Comparison of ENCODE assay signal across 8 cellular contexts in genomic region chr19:18110833-18111232, GRCh38. TPM values are rescaled to one million over a fixed set of nuclear protein-coding genes. Genes with fewer than 3 reads are reported as not detected.
A peak's percentile ranks its signal among the peaks of the same experiment; 100 is the strongest.
DNase-seq lines count a peak whose midpoint lies in the region; ATAC-seq, FAIRE-seq and TF ChIP-seq lines count a peak whose summit lies in the region.

No MANE protein-coding gene starts in this region.

- H3K4me3 ChIP-seq in NT2/D1 (ENCODE audit: insufficient read length, low read depth) (peak overlapping the region; percentile 70), H1 (ENCODE audit: extremely low read depth in 1 of 4, insufficient read depth in 2 of 4, low read depth in 3 of 4, low read length in 4 of 4) (peak overlapping the region; percentile 55 to 71 (median 62); a peak in 7 of 8 replicates)

- no peak overlapping the region for H2BK5ac ChIP-seq in H1 (ENCODE audit: low read depth, low read length)

- no peak overlapping the region for H3K4ac ChIP-seq in H1 (replicated peaks; ENCODE audit: insufficient read length, low read depth, low read length)

- H3K9me3 ChIP-seq in CD4-positive, alpha-beta T cell (ENCODE audit: control insufficient read depth, low read length), result no peaks in the 10 kb centered on the region
- H3K9me3 ChIP-seq in NT2/D1 (ENCODE audit: insufficient read depth, low read length) (no peaks in the 10 kb centered on the region), H1 (ENCODE audit: insufficient read depth in 2 of 2, low read depth in 1 of 2, low read length in 1 of 2) (no peaks in the 10 kb centered on the region)

- no peak overlapping the region for H4K91ac ChIP-seq in H1 (replicated peaks; ENCODE audit: insufficient read length, low read length)

- H3K4me3 Mint-ChIP-seq in CD4-positive, alpha-beta T cell, result peak overlapping the region; percentile 56
- H3K4me3 Mint-ChIP-seq in nephron, result peak overlapping the region; percentile 63 to 74 (median 74)

- no peak overlapping the region for H4K5ac ChIP-seq in H1 (ENCODE audit: insufficient read length, low read depth, low read length)

- no peak for TF ChIP-seq EP300 in H1 (IDR thresholded peaks at IDR 0.05; ENCODE audit: borderline replicate concordance in 1 of 2, low read depth in 2 of 2, low read length in 2 of 2)

- no peak overlapping the region for H2BK120ac ChIP-seq in H1 (replicated peaks; ENCODE audit: low read depth, low read length)

- no peaks in the 10 kb centered on the region for H3K9me3 Mint-ChIP-seq in CD4-positive, alpha-beta T cell
- H3K9me3 Mint-ChIP-seq in nephron, result no peaks in the 10 kb centered on the region

- TF ChIP-seq CTCF in CD4-positive, alpha-beta T cell (IDR thresholded peaks at IDR 0.05), result no peak
- TF ChIP-seq CTCF in H1 (IDR thresholded peaks at IDR 0.05; ENCODE audit: control extremely low read depth in 1 of 3, insufficient read depth in 1 of 3, low read depth in 1 of 3, low read length in 3 of 3) (no peak), nephron (IDR thresholded peaks at IDR 0.05; ENCODE audit: unreplicated experiment in 3 of 3) (no peak)

- H3K79me1 ChIP-seq in H1 (ENCODE audit: low read depth, low read length), result no peaks in the 10 kb centered on the region

- H3K4me1 Mint-ChIP-seq in CD4-positive, alpha-beta T cell (ENCODE audit: low read depth), result peaks cover 26% of the 10 kb centered on the region
- H3K4me1 Mint-ChIP-seq in nephron, result peaks cover 7% of the 10 kb centered on the region

- ATAC-seq in CD4-positive, alpha-beta T cell (ENCODE audit: poor library complexity), result no peak
- ATAC-seq in GM21360 (IDR thresholded peaks at IDR 0.05; ENCODE audit: unreplicated experiment), result no peak

- CTCF ChIA-PET in CD4-positive, alpha-beta T cell (lab: Charles Lee), result interaction anchor here (1.3 to 2.3 kb wide), 3 partner anchors 42 to 57 kb away, joined by 5 to 8 read pairs (median 6); partner anchors contain the start of gene PIK3R2
- CTCF ChIA-PET in H1 (lab: Charles Lee; ENCODE audit: partially characterized antibody), result interaction anchor here (0.7 to 5.1 kb wide), 17 partner anchors 9 to 420 kb away, joined by 3 to 29 read pairs (median 3); partner anchors contain the start of gene PIK3R2

- no peak overlapping the region for H3K23ac ChIP-seq in H1 (ENCODE audit: insufficient read length)

- no peak overlapping the region for H2AFZ ChIP-seq in H1 (ENCODE audit: low read length)

- H3K36me3 ChIP-seq in NT2/D1 (ENCODE audit: insufficient read depth, insufficient read length, low read length) (no peaks in the 10 kb centered on the region), H1 (ENCODE audit: control insufficient read depth in 2 of 4, insufficient read depth in 4 of 4, low read length in 3 of 4) (no peaks in the 10 kb centered on the region)

- no peak overlapping the region for H2BK20ac ChIP-seq in H1 (ENCODE audit: low read length)

- no peak overlapping the region for H2BK15ac ChIP-seq in H1 (ENCODE audit: low read length)

- no peak overlapping the region for H3K18ac ChIP-seq in H1 (ENCODE audit: extremely low read depth, low read length)

- no peak overlapping the region for H3K14ac ChIP-seq in H1 (ENCODE audit: insufficient read length)

- POLR2A ChIA-PET in CD4-positive, alpha-beta T cell (lab: Charles Lee), result interaction anchor here (1.3 to 8.8 kb wide), 8 partner anchors 8 to 170 kb away, joined by 3 to 99 read pairs (median 10); partner anchors contain the start of genes IL12RB1, JUND, MAST3 and PIK3R2
- POLR2A ChIA-PET in H1 (lab: Charles Lee; ENCODE audit: partially characterized antibody), result interaction anchor here (0.8 to 4.3 kb wide), 9 partner anchors 9 to 341 kb away, joined by 3 to 15 read pairs (median 3); partner anchors contain the start of genes JUND, MAST3 and RAB3A

- TF ChIP-seq RAD21 in H1 (IDR thresholded peaks at IDR 0.05 in 1 of 2, conservative IDR thresholded peaks at IDR 0.05 in 1 of 2; ENCODE audit: low read depth in 2 of 2, low read length in 2 of 2), result no peak

- H3K27me3 Mint-ChIP-seq in CD4-positive, alpha-beta T cell, result no peaks in the 10 kb centered on the region
- peaks cover 24% of the 10 kb centered on the region for H3K27me3 Mint-ChIP-seq in nephron (ENCODE audit: low read depth)

- no peak overlapping the region for H3K27ac ChIP-seq in CD4-positive, alpha-beta T cell (ENCODE audit: low read depth, low read length)
- H3K27ac ChIP-seq in H1 (ENCODE audit: low read depth, low read length), result no peak overlapping the region

- no peak overlapping the region for H2BK12ac ChIP-seq in H1 (ENCODE audit: low read depth, low read length)

- DNase-seq in CD4-positive, alpha-beta T cell, result no peak
- no peak for DNase-seq in NT2/D1 (ENCODE audit: low read depth, low spot score)
- DNase-seq in H1 (ENCODE audit: low read depth in 1 of 2, low spot score in 2 of 2), result no peak
- no peak for DNase-seq in NCI-H2029 treated with DMSO at 0.1 percent for 48 hours (lab: John Stamatoyannopoulos, UW)
- DNase-seq in nucleus accumbens (lab: John Stamatoyannopoulos, UW), result no peak
- DNase-seq in NCI-H2196 treated with DMSO at 0.1 percent for 48 hours (lab: John Stamatoyannopoulos, UW; ENCODE audit: unreplicated experiment), result no peak

- no peak overlapping the region for H2AK5ac ChIP-seq in H1 (ENCODE audit: low read depth, low read length)

- peaks cover 12% of the 10 kb centered on the region for H3K23me2 ChIP-seq in H1 (ENCODE audit: low read depth, low read length)

- no peak for TF ChIP-seq POLR2A in H1 (IDR thresholded peaks at IDR 0.05; ENCODE audit: control extremely low read depth in 1 of 2, low read depth in 2 of 2, low read length in 2 of 2)

- FAIRE-seq in H1 (lab: Jason Lieb, UNC), result no peak

- no peak overlapping the region for H3K56ac ChIP-seq in H1 (replicated peaks; ENCODE audit: insufficient read length, low read depth, low read length)

- intact Hi-C loops in CD4-positive, alpha-beta T cell (cut with DNase I, micrococcal nuclease), result loop anchor here in 1 of 2 experiments (10.0 kb wide), 1 partner anchor 214 kb away; the partner anchor contains the start of gene LSM4

- H3K4me2 ChIP-seq in H1 (ENCODE audit: insufficient read depth in 1 of 2, low read depth in 2 of 2, low read length in 2 of 2), result peak overlapping the region; percentile 68 to 87

- 69% methylated on average over 10 of the region's 10 CpGs; no CpG with 5 or more reads in 1 of the 2 experiments for WGBS in H1 (ENCODE audit: extremely low coverage in 1 of 2, insufficient coverage in 1 of 2, insufficient read length in 1 of 2, insufficient replicate concordance in 2 of 2, low coverage in 1 of 2, low lambda C conversion rate in 2 of 2, missing lambda C conversion rate in 1 of 2), 2 experiments

- H3K9ac ChIP-seq in NT2/D1 (ENCODE audit: insufficient read length, low read depth) (peak overlapping the region; percentile 74), H1 (replicated peaks in 1 of 4; ENCODE audit: extremely low read depth in 1 of 4, low read depth in 3 of 4, low read length in 3 of 4) (no peak overlapping the region)

- no peaks in the 10 kb centered on the region for H3K27me3 ChIP-seq in CD4-positive, alpha-beta T cell (ENCODE audit: control insufficient read depth, insufficient read depth, low read length)
- H3K27me3 ChIP-seq in NT2/D1 (ENCODE audit: insufficient read depth, insufficient read length) (peaks cover 33% of the 10 kb centered on the region), H1 (replicated peaks in 1 of 4; ENCODE audit: control insufficient read depth in 3 of 4, extremely low read depth in 1 of 4, insufficient read depth in 3 of 4, low read length in 3 of 4) (peaks cover 0 to 12% (median 9%) of the 10 kb centered on the region in 4 experiments; a peak in 5 of 7 replicates)

- peak overlapping the region; percentile 78; the same call in 1 of the 2 replicates for H4K8ac ChIP-seq in H1 (ENCODE audit: extremely low read depth, insufficient read depth, low read length)

- H3K79me2 ChIP-seq in H1 (ENCODE audit: control insufficient read depth in 1 of 2, insufficient read depth in 2 of 2, low read length in 2 of 2), result no peaks in the 10 kb centered on the region

- H3K4me1 ChIP-seq in NT2/D1 (ENCODE audit: insufficient read depth, insufficient read length) (peaks cover 24% of the 10 kb centered on the region), H1 (replicated peaks in 1 of 4; ENCODE audit: control insufficient read depth in 3 of 4, insufficient read depth in 4 of 4, low read length in 3 of 4) (peaks cover 0 to 8% (median 4%) of the 10 kb centered on the region in 4 experiments; a peak in 3 of 7 replicates)

- H3K27ac Mint-ChIP-seq in CD4-positive, alpha-beta T cell, result no peak overlapping the region
- no peak overlapping the region for H3K27ac Mint-ChIP-seq in nephron

- peaks cover 10% of the 10 kb centered on the region for H3K36me3 Mint-ChIP-seq in CD4-positive, alpha-beta T cell (ENCODE audit: low read depth)
- no peaks in the 10 kb centered on the region for H3K36me3 Mint-ChIP-seq in nephron (ENCODE audit: low read depth)

- H4K20me1 ChIP-seq in H1 (replicated peaks in 1 of 2; ENCODE audit: control insufficient read depth in 1 of 2, insufficient read depth in 2 of 2, low read length in 2 of 2), result peaks cover 0 to 2% of the 10 kb centered on the region in 2 experiments

RNA-seq across cellular contexts. Expression of gene MAST3, which starts 13.3 kb away (rescaled TPM):
- total RNA-seq in CD4-positive, alpha-beta T cell, result 10 to 100 TPM; 16.1 to 16.4 TPM
- total RNA-seq in H1 (2021; fragmentation: NEBNext Ultra II Directional; extraction: Animal tissue kit (Norgen Biotek cat#: 25700)), result 9.0 TPM in 2 replicates
- polyA plus RNA-seq in H1 (2011; rRNA removed), result 3.4 and 5.5 TPM in 2 replicates
- 1.5 TPM for polyA plus RNA-seq in H1 (2011; cell fraction: cytosol; rRNA removed)
- 7.7 TPM for polyA plus RNA-seq in H1 (2011; cell fraction: nucleus; rRNA removed)
- 3.2 to 5.5 TPM (median 4.8 TPM) in 4 replicates for polyA plus RNA-seq in H1 (2012, experiment 1 of 2)
- polyA plus RNA-seq in H1 (2012, experiment 2 of 2), result 3.0 TPM
- polyA plus RNA-seq in H1 (2013, experiment 1 of 2), result 3.4 TPM
- 3.1 TPM for polyA plus RNA-seq in H1 (2013, experiment 2 of 2)
- 4.8 and 5.0 TPM in 2 replicates for polyA minus RNA-seq in H1 (2011; rRNA and poly(A)+ RNA removed)
- polyA minus RNA-seq in H1 (2011; cell fraction: cytosol; rRNA and poly(A)+ RNA removed), result 6.1 TPM
- 7.4 TPM for polyA minus RNA-seq in H1 (2011; cell fraction: nucleus; rRNA and poly(A)+ RNA removed)

RNA-seq across cellular contexts. Expression of gene IL12RB1, which starts 24.1 kb away (rescaled TPM):
- 10 to 100 TPM; 20.5 to 22.5 TPM for total RNA-seq in CD4-positive, alpha-beta T cell
- not detected in 2 replicates for total RNA-seq in H1 (2021; fragmentation: NEBNext Ultra II Directional; extraction: Animal tissue kit (Norgen Biotek cat#: 25700))
- polyA plus RNA-seq in H1 (2011; rRNA removed), result 0.03 and 0.06 TPM in 2 replicates
- not detected for polyA plus RNA-seq in H1 (2011; cell fraction: cytosol; rRNA removed)
- not detected for polyA plus RNA-seq in H1 (2011; cell fraction: nucleus; rRNA removed)
- not detected in 4 replicates for polyA plus RNA-seq in H1 (2012, experiment 1 of 2)
- not detected for polyA plus RNA-seq in H1 (2012, experiment 2 of 2)
- not detected for polyA plus RNA-seq in H1 (2013, experiment 1 of 2)
- polyA plus RNA-seq in H1 (2013, experiment 2 of 2), result not detected
- polyA minus RNA-seq in H1 (2011; rRNA and poly(A)+ RNA removed), result not detected in 2 replicates
- polyA minus RNA-seq in H1 (2011; cell fraction: cytosol; rRNA and poly(A)+ RNA removed), result not detected
- polyA minus RNA-seq in H1 (2011; cell fraction: nucleus; rRNA and poly(A)+ RNA removed), result not detected

RNA-seq across cellular contexts. Expression of gene PIK3R2, which starts 42.1 kb away (rescaled TPM):
- total RNA-seq in CD4-positive, alpha-beta T cell, result 1 to 10 TPM; 4.6 to 5.6 TPM
- total RNA-seq in H1 (2021; fragmentation: NEBNext Ultra II Directional; extraction: Animal tissue kit (Norgen Biotek cat#: 25700)), result 53.8 and 57.1 TPM in 2 replicates
- 21.7 and 31.4 TPM in 2 replicates for polyA plus RNA-seq in H1 (2011; rRNA removed)
- 20.2 TPM for polyA plus RNA-seq in H1 (2011; cell fraction: cytosol; rRNA removed)
- 29.8 TPM for polyA plus RNA-seq in H1 (2011; cell fraction: nucleus; rRNA removed)
- polyA plus RNA-seq in H1 (2012, experiment 1 of 2), result 24.6 to 46.9 TPM (median 34.0 TPM) in 4 replicates
- polyA plus RNA-seq in H1 (2012, experiment 2 of 2), result 33.2 TPM
- polyA plus RNA-seq in H1 (2013, experiment 1 of 2), result 45.8 TPM
- polyA plus RNA-seq in H1 (2013, experiment 2 of 2), result 45.9 TPM
- 15.2 and 18.5 TPM in 2 replicates for polyA minus RNA-seq in H1 (2011; rRNA and poly(A)+ RNA removed)
- 37.8 TPM for polyA minus RNA-seq in H1 (2011; cell fraction: cytosol; rRNA and poly(A)+ RNA removed)
- polyA minus RNA-seq in H1 (2011; cell fraction: nucleus; rRNA and poly(A)+ RNA removed), result 21.7 TPM

Comparison
In these comparisons a context has a peak if more than half of its experiments do, and no peak if none do; other contexts are left out.
1. RNA of gene IL12RB1, which starts 24.1 kb away (total RNA-seq): 20.5 to 22.5 TPM in CD4-positive, alpha-beta T cell; not detected in H1; every median in the first group is over 10 times any median in the second.